In genomic region chrX:41095174-41095573, GRCh38 we compare ENCODE assay signal across 16 cellular contexts. TPM values are rescaled to one million over a fixed set of nuclear protein-coding genes. Genes with fewer than 3 reads are reported as not detected.
DNase-seq lines count a peak whose midpoint lies in the region; ATAC-seq and TF ChIP-seq lines count a peak whose summit lies in the region.
"Had no signal": no experiment of that assay in that cellular context is flagged by ENCODE, and none has a peak within 500 bp of the region (broad histone marks: within the 10 kb centered on the region; RNA-seq: fewer than 3 reads in every experiment).

No MANE protein-coding gene starts in this region.

- peaks cover 99% of the 10 kb centered on the region for H4K20me1 ChIP-seq in hepatocyte (ENCODE audit: insufficient read depth, poor library complexity, severe bottlenecking)

- CTCF ChIA-PET in WTC11 (lab: Charles Lee): no interaction called here

- H3K9me3 ChIP-seq in hepatocyte (ENCODE audit: low read depth): no peaks in the 10 kb centered on the region
- H3K9me3 ChIP-seq: gastrocnemius medialis, ovary had no signal

- H3K27me3 Mint-ChIP-seq in activated T-cell treated with anti-CD3 and anti-CD28 coated beads, Interleukin-2, amount 50 U/mL, for 72 hours (ENCODE audit: low read depth): no peaks in the 10 kb centered on the region
- no peaks in the 10 kb centered on the region; the same call in 1 of the 2 replicates for H3K27me3 Mint-ChIP-seq in WTC11 (ENCODE audit: low read depth)
- no peaks in the 10 kb centered on the region for H3K27me3 Mint-ChIP-seq in stimulated activated naive CD8-positive, alpha-beta T cell treated with anti-CD3 and anti-CD28 coated beads, Interleukin-15, amount 100 ng/mL, for 72 hours
- H3K27me3 Mint-ChIP-seq: stimulated activated memory B cell treated with anti-CD40 and anti-IgM and Interleukin-4, amounts not matched to agents 10 μg/mL and 1 μg/mL and 100 μg/mL, for 72 hours had no signal

- WGBS in hepatocyte (ENCODE audit: low lambda C conversion rate, missing lambda C conversion rate): 58% methylated on average over 1 of the region's 1 CpG

- peaks cover 92% of the 10 kb centered on the region for H3K4me1 Mint-ChIP-seq in activated T-cell treated with anti-CD3 and anti-CD28 coated beads, Interleukin-2, amount 50 U/mL, for 72 hours (ENCODE audit: low read depth)
- peaks cover 70% of the 10 kb centered on the region for H3K4me1 Mint-ChIP-seq in WTC11
- peaks cover 67% of the 10 kb centered on the region for H3K4me1 Mint-ChIP-seq in stimulated activated naive CD8-positive, alpha-beta T cell treated with anti-CD3 and anti-CD28 coated beads, Interleukin-15, amount 100 ng/mL, for 72 hours

- H3K9me2 ChIP-seq in hepatocyte (replicated peaks; ENCODE audit: insufficient read depth): no peaks in the 10 kb centered on the region

- TF ChIP-seq CTCF in WTC11 (IDR thresholded peaks at IDR 0.05) (no peak), hepatocyte (IDR thresholded peaks at IDR 0.05; ENCODE audit: poor library complexity) (no peak), brain microvascular endothelial cell (IDR thresholded peaks at IDR 0.05; ENCODE audit: low read depth, low read length, missing control alignments) (no peak)

- no peaks in the 10 kb centered on the region for H3K9me3 Mint-ChIP-seq in activated T-cell treated with anti-CD3 and anti-CD28 coated beads, Interleukin-2, amount 50 U/mL, for 72 hours
- no peaks in the 10 kb centered on the region for H3K9me3 Mint-ChIP-seq in WTC11
- no peaks in the 10 kb centered on the region for H3K9me3 Mint-ChIP-seq in stimulated activated naive CD8-positive, alpha-beta T cell treated with anti-CD3 and anti-CD28 coated beads, Interleukin-15, amount 100 ng/mL, for 72 hours
- H3K9me3 Mint-ChIP-seq: stimulated activated memory B cell treated with anti-CD40 and anti-IgM and Interleukin-4, amounts not matched to agents 10 μg/mL and 1 μg/mL and 100 μg/mL, for 72 hours had no signal

- peak overlapping the region; percentile 38 for H3K4me2 ChIP-seq in hepatocyte
- H3K4me2 ChIP-seq: PC-9 had no signal

- ATAC-seq in activated T-cell treated with anti-CD3 and anti-CD28 coated beads, Interleukin-2, amount 50 U/mL, for 72 hours (replicated peaks in 1 of 2): no peak
- no peak for ATAC-seq in WTC11
- ATAC-seq in stimulated activated naive CD8-positive, alpha-beta T cell treated with anti-CD3 and anti-CD28 coated beads, Interleukin-15, amount 100 ng/mL, for 72 hours: no peak
- no peak for ATAC-seq in HG03520 (IDR thresholded peaks at IDR 0.05; ENCODE audit: unreplicated experiment)
- ATAC-seq: gastrocnemius medialis; stimulated activated memory B cell treated with anti-CD40 and anti-IgM and Interleukin-4, amounts not matched to agents 10 μg/mL and 1 μg/mL and 100 μg/mL, for 72 hours had no signal

- DNase-seq in activated T-cell treated with anti-CD3 and anti-CD28 coated beads, Interleukin-2, amount 50 U/mL, for 72 hours: no peak
- DNase-seq in activated T-cell treated with anti-CD3 and anti-CD28 coated beads for 4 hours: no peak
- no peak for DNase-seq in WTC11 (ENCODE audit: low spot score)
- no peak for DNase-seq in hepatocyte (ENCODE audit: low spot score)
- no peak for DNase-seq in stimulated activated naive CD8-positive, alpha-beta T cell treated with anti-CD3 and anti-CD28 coated beads, Interleukin-15, amount 100 ng/mL, for 72 hours
- no peak for DNase-seq in activated CD4-positive, alpha-beta T cell treated with anti-CD3 and anti-CD28 coated beads for 48 hours
- no peak for DNase-seq in brain microvascular endothelial cell
- DNase-seq: ACHN, gastrocnemius medialis, mesenchymal stem cell, NCI-H2029, NCI-H524 treated with DMSO at 0.1 percent for 48 hours, ovary, PC-9 had no signal

- H2AFZ ChIP-seq in hepatocyte: no peak overlapping the region
- H2AFZ ChIP-seq: PC-9 had no signal

- H3K27ac Mint-ChIP-seq in activated T-cell treated with anti-CD3 and anti-CD28 coated beads, Interleukin-2, amount 50 U/mL, for 72 hours: peak overlapping the region; percentile 4
- 0 out of 2 replicates have a peak overlapping the region, but pooled peaks have one; percentile 53 for H3K27ac Mint-ChIP-seq in WTC11
- no peak overlapping the region for H3K27ac Mint-ChIP-seq in stimulated activated naive CD8-positive, alpha-beta T cell treated with anti-CD3 and anti-CD28 coated beads, Interleukin-15, amount 100 ng/mL, for 72 hours
- H3K27ac Mint-ChIP-seq: stimulated activated memory B cell treated with anti-CD40 and anti-IgM and Interleukin-4, amounts not matched to agents 10 μg/mL and 1 μg/mL and 100 μg/mL, for 72 hours had no signal

- H3K4me3 ChIP-seq in hepatocyte (no peak overlapping the region), brain microvascular endothelial cell (ENCODE audit: low read depth, low read length) (no peak overlapping the region)
- H3K4me3 ChIP-seq: gastrocnemius medialis, ovary, PC-9 had no signal

- H3K36me3 Mint-ChIP-seq in activated T-cell treated with anti-CD3 and anti-CD28 coated beads, Interleukin-2, amount 50 U/mL, for 72 hours (ENCODE audit: insufficient read depth in 2 of 2): peaks cover 0 to 7% of the 10 kb centered on the region in 2 donors
- H3K36me3 Mint-ChIP-seq in WTC11: no peaks in the 10 kb centered on the region

- no peaks in the 10 kb centered on the region for H3K36me3 ChIP-seq in hepatocyte (replicated peaks; ENCODE audit: insufficient read depth, low read depth)
- H3K36me3 ChIP-seq in brain microvascular endothelial cell (replicated peaks): no peaks in the 10 kb centered on the region
- H3K36me3 ChIP-seq: gastrocnemius medialis, ovary had no signal

- H3K27ac ChIP-seq in hepatocyte: no peak overlapping the region
- H3K27ac ChIP-seq in brain microvascular endothelial cell: no peak overlapping the region
- H3K27ac ChIP-seq: ovary, PC-9 had no signal

- no peaks in the 10 kb centered on the region for H3K27me3 ChIP-seq in hepatocyte
- H3K27me3 ChIP-seq in brain microvascular endothelial cell (replicated peaks): no peaks in the 10 kb centered on the region
- H3K27me3 ChIP-seq: gastrocnemius medialis, ovary had no signal

- peaks cover 99% of the 10 kb centered on the region for H3K79me2 ChIP-seq in hepatocyte

- H3K4me3 Mint-ChIP-seq in activated T-cell treated with anti-CD3 and anti-CD28 coated beads, Interleukin-2, amount 50 U/mL, for 72 hours: peak overlapping the region; percentile 4 to 60
- H3K4me3 Mint-ChIP-seq in WTC11: peak overlapping the region; percentile 28
- H3K4me3 Mint-ChIP-seq in stimulated activated naive CD8-positive, alpha-beta T cell treated with anti-CD3 and anti-CD28 coated beads, Interleukin-15, amount 100 ng/mL, for 72 hours: peak overlapping the region; percentile 3 to 42
- H3K4me3 Mint-ChIP-seq: stimulated activated memory B cell treated with anti-CD40 and anti-IgM and Interleukin-4, amounts not matched to agents 10 μg/mL and 1 μg/mL and 100 μg/mL, for 72 hours had no signal

- POLR2A ChIA-PET in WTC11 (lab: Charles Lee): no interaction called here

- in situ Hi-C loops in brain microvascular endothelial cell (cut with HindIII; ENCODE audit: low pct_ligation_motif_present, low sequenced_read_pairs): no loop called here

- H3K4me1 ChIP-seq in hepatocyte (ENCODE audit: insufficient read depth): peaks cover 6% of the 10 kb centered on the region

TF ChIP-seq in WTC11, 78 proteins besides CTCF, POLR2A, EP300 and RAD21:
- TF ChIP-seq HMGA2 (CRISPR knock-in tag; IDR thresholded peaks at IDR 0.05) (no peak), USF2 (CRISPR knock-in tag; IDR thresholded peaks at IDR 0.05) (no peak), ATF1 (CRISPR knock-in tag; IDR thresholded peaks at IDR 0.05) (no peak), ZNF138 (CRISPR knock-in tag; conservative IDR thresholded peaks at IDR 0.05) (no peak), E2F1 (CRISPR knock-in tag; IDR thresholded peaks at IDR 0.05) (no peak), PRRX2 (CRISPR knock-in tag; IDR thresholded peaks at IDR 0.05) (no peak), ATF6 (CRISPR knock-in tag; IDR thresholded peaks at IDR 0.05) (no peak), SMAD3 (CRISPR knock-in tag; IDR thresholded peaks at IDR 0.05; ENCODE audit: borderline replicate concordance) (no peak)

RNA-seq across cellular contexts. Expression of gene USP9X, which starts 9.9 kb away (rescaled TPM):
- total RNA-seq in activated T-cell treated with anti-CD3 and anti-CD28 coated beads, Interleukin-2, amount 50 U/mL, for 72 hours: 10 to 100 TPM; 70.1 to 95.1 TPM
- 163 to 177 TPM (median 175 TPM) in 3 replicates for total RNA-seq in WTC11 (2021)
- total RNA-seq in hepatocyte: 93.9 and 114 TPM in 2 replicates
- polyA plus RNA-seq in hepatocyte: 23.8 and 26.6 TPM in 2 replicates

Comparison
In these comparisons a context has a peak if more than half of its experiments do, and no peak if none do; other contexts are left out.
1. H3K27ac Mint-ChIP-seq: peak in activated T-cell treated with anti-CD3 and anti-CD28 coated beads, Interleukin-2, amount 50 U/mL, for 72 hours (single experiment) and WTC11 (single experiment); none in stimulated activated naive CD8-positive, alpha-beta T cell treated with anti-CD3 and anti-CD28 coated beads, Interleukin-15, amount 100 ng/mL, for 72 hours (0 of 2).
2. Peak in every context shown above with its lines, with median percentiles within 50 percentile points of each other: H3K4me3 Mint-ChIP-seq.